2 cellular contexts compared by ENCODE assay signal in the genomic region with DNA sequence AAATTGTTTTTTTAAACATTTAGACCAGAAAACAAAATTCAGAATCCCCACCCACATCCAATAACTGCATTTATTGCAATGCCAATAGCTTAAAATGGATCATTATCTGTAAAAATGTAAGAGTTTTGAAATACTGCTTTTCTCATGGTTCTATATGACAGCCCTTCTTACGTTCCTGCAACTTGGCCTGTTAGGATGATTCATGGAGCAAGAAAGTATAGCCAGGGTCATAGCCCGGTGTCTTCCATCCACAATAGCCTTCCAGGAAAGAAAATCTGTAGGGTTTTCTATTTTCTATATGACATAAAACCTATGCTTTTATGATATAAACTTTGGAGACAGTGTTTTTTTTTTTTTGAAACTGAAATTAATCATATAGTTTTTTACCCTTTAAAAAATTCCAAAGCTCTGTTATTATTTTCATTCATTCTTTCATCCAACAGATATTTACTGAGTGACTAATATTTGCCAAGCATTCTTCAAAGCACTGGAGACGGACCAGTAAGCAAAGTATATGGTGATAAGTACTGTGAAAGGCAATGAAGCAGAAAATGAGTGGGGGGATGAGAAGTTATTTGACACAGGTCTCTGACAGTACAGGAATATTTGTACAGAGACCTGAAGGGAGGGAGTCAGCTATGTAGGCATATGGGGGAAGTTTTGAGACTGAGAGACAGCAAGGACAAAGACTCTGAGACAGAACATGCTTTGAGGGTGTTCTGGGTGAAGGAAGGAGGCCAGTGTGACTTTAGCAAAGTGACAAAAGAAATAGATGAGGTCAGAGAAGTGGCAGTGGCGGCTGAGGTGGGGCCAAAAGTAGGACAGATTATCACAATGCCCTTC.
TF ChIP-seq lines count a peak whose summit lies in the region.

No MANE protein-coding gene starts in this region.

TF ChIP-seq in Ishikawa, 13 proteins besides CTCF, POLR2A, EP300 and RAD21:
- TF ChIP-seq NFIC (IDR thresholded peaks at IDR 0.05), result 0 out of 2 replicates have a peak, but pooled peaks have one; percentile 28
- TF ChIP-seq TEAD4 (IDR thresholded peaks at IDR 0.05), result peak; percentile 54; the same call in 1 of the 2 replicates
- no peak for TF ChIP-seq CEBPB (IDR thresholded peaks at IDR 0.05)
- TF ChIP-seq TAF1 (IDR thresholded peaks at IDR 0.05; ENCODE audit: low read depth), result no peak
TF ChIP-seq in Ishikawa: peak in this region for 2.

TF ChIP-seq in GM23338, 12 proteins besides CTCF, POLR2A, EP300 and RAD21:
- TF ChIP-seq ETS1 (IDR thresholded peaks at IDR 0.05), result no peak
- no peak for TF ChIP-seq STAT1 (IDR thresholded peaks at IDR 0.05; ENCODE audit: unreplicated experiment)
- TF ChIP-seq ZNF331 (CRISPR knock-in tag; IDR thresholded peaks at IDR 0.05; ENCODE audit: low read depth), result no peak
- no peak for TF ChIP-seq EZH2 (IDR thresholded peaks at IDR 0.05; ENCODE audit: low read depth, unreplicated experiment)
- no peak for TF ChIP-seq NANOG (IDR thresholded peaks at IDR 0.05; ENCODE audit: borderline replicate concordance)
- no peak for TF ChIP-seq CREB1 (CRISPR knock-in tag; IDR thresholded peaks at IDR 0.05; ENCODE audit: low read depth)
- no peak for TF ChIP-seq ZNF462 (CRISPR knock-in tag; IDR thresholded peaks at IDR 0.05)
- TF ChIP-seq JUNB (IDR thresholded peaks at IDR 0.05; ENCODE audit: unreplicated experiment), result no peak
- no peak for TF ChIP-seq EZH2phosphoT487 (IDR thresholded peaks at IDR 0.05; ENCODE audit: unreplicated experiment)
- TF ChIP-seq ZNF114 (CRISPR knock-in tag; IDR thresholded peaks at IDR 0.05), result no peak
- no peak for TF ChIP-seq REST (IDR thresholded peaks at IDR 0.05; ENCODE audit: unreplicated experiment)
- no peak for TF ChIP-seq POLR2AphosphoS5 (IDR thresholded peaks at IDR 0.05; ENCODE audit: low read depth)
